Comparison of ENCODE assay signal across 1 cellular context in the genomic region with DNA sequence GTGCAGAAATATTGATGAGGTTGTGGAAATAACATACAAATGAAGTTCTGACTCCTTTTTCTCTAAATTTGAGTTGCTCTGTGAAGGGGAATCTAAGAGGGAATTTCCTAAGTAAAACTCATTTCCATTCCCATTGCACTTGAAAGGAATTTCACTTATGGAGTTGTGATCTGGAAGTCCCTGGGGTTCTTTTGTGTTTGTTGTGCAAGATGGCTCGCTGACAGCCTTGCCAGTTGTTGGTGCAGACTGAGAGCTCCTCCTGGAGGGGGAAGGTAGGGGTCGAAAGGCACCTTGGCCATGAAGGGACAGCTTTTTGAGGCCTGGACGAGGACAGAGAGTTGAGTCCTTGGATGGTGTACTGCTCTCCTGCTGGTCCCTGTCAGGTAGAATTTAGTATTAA.
TF ChIP-seq lines count a peak whose summit lies in the region.

No MANE protein-coding gene starts in this region.

TF ChIP-seq in GM12878, 131 proteins besides CTCF, POLR2A, EP300 and RAD21 (continued from another document):
- TF ChIP-seq CUX1 (IDR thresholded peaks at IDR 0.05; ENCODE audit: insufficient replicate concordance, low read depth, low read length) (no peak), MXI1 (IDR thresholded peaks at IDR 0.05; ENCODE audit: low read depth, low read length) (no peak), RELA (IDR thresholded peaks at IDR 0.05; ENCODE audit: borderline replicate concordance, partially characterized antibody) (peak; percentile 58), ZBTB40 (IDR thresholded peaks at IDR 0.05; ENCODE audit: borderline replicate concordance) (no peak), ZBTB4 (CRISPR knock-in tag; IDR thresholded peaks at IDR 0.05) (no peak), RBBP5 (conservative IDR thresholded peaks at IDR 0.05) (no peak), TCF12 (IDR thresholded peaks at IDR 0.05; ENCODE audit: low read depth, low read length) (no peak), NBN (IDR thresholded peaks at IDR 0.05) (no peak), STAT1 (conservative IDR thresholded peaks at IDR 0.05) (no peak), NFIC (IDR thresholded peaks at IDR 0.05; ENCODE audit: low read depth, low read length) (peak; percentile 79), ETV6 (conservative IDR thresholded peaks at IDR 0.05 in 1 of 2, IDR thresholded peaks at IDR 0.05 in 1 of 2; ENCODE audit: borderline replicate concordance in 1 of 2, low read depth in 1 of 2) (no peak), RUNX3 (IDR thresholded peaks at IDR 0.05; ENCODE audit: low read length) (peak; percentile 38; the same call in 1 of the 2 replicates), EGR1 (IDR thresholded peaks at IDR 0.05; ENCODE audit: borderline replicate concordance in 1 of 2, low read depth in 2 of 2, low read length in 2 of 2) (0 out of 3 replicates have a peak, but pooled peaks of 1 of the 2 experiments have one; percentile 33), PAX8 (IDR thresholded peaks at IDR 0.05) (no peak), SMC3 (IDR thresholded peaks at IDR 0.05; ENCODE audit: borderline replicate concordance, low read length) (peak; percentile 28; the same call in 1 of the 2 replicates), RCOR1 (conservative IDR thresholded peaks at IDR 0.05; ENCODE audit: low read depth, low read length) (no peak), GABPA (IDR thresholded peaks at IDR 0.05; ENCODE audit: low read depth) (no peak), RB1 (IDR thresholded peaks at IDR 0.05; ENCODE audit: borderline replicate concordance) (no peak), EZH2 (IDR thresholded peaks at IDR 0.05; ENCODE audit: borderline replicate concordance, control insufficient read depth, low read depth, low read length) (no peak)
